Comparison of ENCODE assay signal across 1 cellular context in genomic region chr17:73600103-73600871, GRCh38.
TF ChIP-seq lines count a peak whose summit lies in the region.

No MANE protein-coding gene starts in this region.

TF ChIP-seq in SK-N-SH treated with all-trans-retinoic acid at 6 μM for 48 hours, 23 proteins besides CTCF, POLR2A, EP300 and RAD21 (continued from another document):
- TF ChIP-seq, protein P1, sequence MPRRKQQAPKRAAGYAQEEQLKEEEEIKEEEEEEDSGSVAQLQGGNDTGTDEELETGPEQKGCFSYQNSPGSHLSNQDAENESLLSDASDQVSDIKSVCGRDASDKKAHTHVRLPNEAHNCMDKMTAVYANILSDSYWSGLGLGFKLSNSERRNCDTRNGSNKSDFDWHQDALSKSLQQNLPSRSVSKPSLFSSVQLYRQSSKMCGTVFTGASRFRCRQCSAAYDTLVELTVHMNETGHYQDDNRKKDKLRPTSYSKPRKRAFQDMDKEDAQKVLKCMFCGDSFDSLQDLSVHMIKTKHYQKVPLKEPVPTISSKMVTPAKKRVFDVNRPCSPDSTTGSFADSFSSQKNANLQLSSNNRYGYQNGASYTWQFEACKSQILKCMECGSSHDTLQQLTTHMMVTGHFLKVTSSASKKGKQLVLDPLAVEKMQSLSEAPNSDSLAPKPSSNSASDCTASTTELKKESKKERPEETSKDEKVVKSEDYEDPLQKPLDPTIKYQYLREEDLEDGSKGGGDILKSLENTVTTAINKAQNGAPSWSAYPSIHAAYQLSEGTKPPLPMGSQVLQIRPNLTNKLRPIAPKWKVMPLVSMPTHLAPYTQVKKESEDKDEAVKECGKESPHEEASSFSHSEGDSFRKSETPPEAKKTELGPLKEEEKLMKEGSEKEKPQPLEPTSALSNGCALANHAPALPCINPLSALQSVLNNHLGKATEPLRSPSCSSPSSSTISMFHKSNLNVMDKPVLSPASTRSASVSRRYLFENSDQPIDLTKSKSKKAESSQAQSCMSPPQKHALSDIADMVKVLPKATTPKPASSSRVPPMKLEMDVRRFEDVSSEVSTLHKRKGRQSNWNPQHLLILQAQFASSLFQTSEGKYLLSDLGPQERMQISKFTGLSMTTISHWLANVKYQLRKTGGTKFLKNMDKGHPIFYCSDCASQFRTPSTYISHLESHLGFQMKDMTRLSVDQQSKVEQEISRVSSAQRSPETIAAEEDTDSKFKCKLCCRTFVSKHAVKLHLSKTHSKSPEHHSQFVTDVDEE (CRISPR knock-in tag; IDR thresholded peaks at IDR 0.05) = peak; percentile 72
- no peak for TF ChIP-seq RARB (CRISPR knock-in tag; IDR thresholded peaks at IDR 0.05)
